26 cellular contexts compared by ENCODE assay signal in the genomic region with DNA sequence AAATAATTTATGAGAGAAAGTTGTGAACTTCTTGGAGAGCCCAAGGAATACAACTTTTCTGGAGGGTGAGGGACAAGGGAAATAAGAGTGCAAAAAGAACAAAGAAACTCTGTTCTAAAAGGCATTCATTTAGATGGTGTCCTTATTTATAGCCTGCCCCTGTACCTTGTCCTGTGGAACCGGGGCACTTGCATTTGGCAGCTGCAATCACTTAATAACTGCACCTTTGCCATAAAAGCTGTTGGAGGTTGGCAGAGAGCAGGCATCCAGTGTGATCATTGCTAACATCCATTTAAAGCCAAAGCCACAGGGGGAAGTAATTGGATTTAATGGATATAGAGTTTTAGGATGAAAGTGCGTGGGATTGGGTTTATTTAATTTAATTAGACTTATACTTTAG.
"Had no signal": no experiment of that assay in that cellular context is flagged by ENCODE, and none has a peak within 500 bp of the region (broad histone marks: within the 10 kb centered on the region; RNA-seq: fewer than 3 reads in every experiment).

No MANE protein-coding gene starts in this region.

- ATAC-seq: activated CD8-positive, alpha-beta memory T cell treated with anti-CD3 and anti-CD28 coated beads, Interleukin-2, amount 10 ng/mL, durations not matched to agents 7 days and 5 days; activated naive CD8-positive, alpha-beta T cell treated with anti-CD3 and anti-CD28 coated beads, Interleukin-2, amount 50 U/mL, for 24 hours; body of pancreas; PC-3; T-helper 17 cell had no signal

- DNase-seq: activated B cell treated with CpG ODN at 0.5 μM for 24 hours; activated CD4-positive, alpha-beta T cell treated with anti-CD3 and anti-CD28 coated beads for 1 hour; activated CD4-positive, alpha-beta T cell treated with anti-CD3 and anti-CD28 coated beads, Interleukin-2, amount 10 ng/mL, durations not matched to agents 24 days and 14 days; activated CD4-positive, alpha-beta T cell treated with anti-CD3 and anti-CD28 coated beads, Interleukin-2, amount 50 U/mL, for 48 hours; activated CD8-positive, alpha-beta memory T cell treated with anti-CD3 and anti-CD28 coated beads, Interleukin-2, amount 10 ng/mL, durations not matched to agents 7 days and 5 days; activated effector memory CD4-positive, alpha-beta T cell treated with Interleukin-2 at 50 U/mL for 16 hours; activated naive CD4-positive, alpha-beta T cell treated with Interleukin-2 at 50 U/mL for 16 hours; activated naive CD8-positive, alpha-beta T cell treated with anti-CD3 and anti-CD28 coated beads, Interleukin-2, amount 50 U/mL, for 24 hours; activated T-cell treated with anti-CD3 and anti-CD28 coated beads, Interleukin-2, amount 50 U/mL, for 24 hours; amniotic stem cell; body of pancreas; central memory CD4-positive, alpha-beta T cell; KG1; NCI-H1092; NCI-H1417; NCI-H1694 treated with DMSO at 0.1 percent for 48 hours; NCI-H2029 treated with DMSO at 0.1 percent for 48 hours; NCI-H446 treated with DMSO at 0.1 percent for 48 hours; NCI-H524 treated with DMSO at 0.1 percent for 48 hours; NCI-H748 treated with DMSO at 0.1 percent for 48 hours; PC-3; SHP77; T-helper 17 cell; T1000 had no signal

- H3K9me3 ChIP-seq: ascending aorta, body of pancreas, SJSA1 had no signal

- H3K27ac ChIP-seq: ascending aorta, body of pancreas, SJSA1 had no signal

- H3K36me3 ChIP-seq: ascending aorta, SJSA1 had no signal

- H3K4me3 ChIP-seq: ascending aorta, body of pancreas, SJSA1 had no signal
